25 cellular contexts compared by ENCODE assay signal in genomic region chr11:66628061-66628603, GRCh38. TPM values are rescaled to one million over a fixed set of nuclear protein-coding genes. Genes with fewer than 3 reads are reported as not detected.
DNase-seq lines count a peak whose midpoint lies in the region; ATAC-seq, FAIRE-seq and TF ChIP-seq lines count a peak whose summit lies in the region.
"Had no signal": no experiment of that assay in that cellular context is flagged by ENCODE, and none has a peak within 500 bp of the region (broad histone marks: within the 10 kb centered on the region; RNA-seq: fewer than 3 reads in every experiment).

No MANE protein-coding gene starts in this region.

- H3K4me1 ChIP-seq in cardiac muscle cell (ENCODE audit: low read depth) (no peaks in the 10 kb centered on the region), K562 (replicated peaks in 1 of 2; ENCODE audit: control insufficient read depth in 2 of 2, insufficient read depth in 2 of 2, low read length in 2 of 2) (peaks cover 0 to 16% of the 10 kb centered on the region in 2 experiments; a peak in 2 of 5 replicates)

- no peak for DNase-seq in cardiac muscle cell (ENCODE audit: low read depth in 1 of 2, low spot score in 1 of 2)
- no peak for DNase-seq in Right ventricle myocardium inferior (ENCODE audit: missing footprints)
- DNase-seq in K562 (ENCODE audit: extremely low read depth in 1 of 4, low spot score in 3 of 4), result no peak
- no peak for DNase-seq in stimulated activated naive B cell treated with anti-CD40 and anti-IgM and Interleukin-4, amounts not matched to agents 10 μg/mL and 1 μg/mL and 100 μg/mL, for 72 hours
- no peak for DNase-seq in NCI-H2171 treated with DMSO at 0.1 percent for 48 hours (lab: John Stamatoyannopoulos, UW)
- DNase-seq in CD1c-positive myeloid dendritic cell (ENCODE audit: extremely low spot score), result no peak
- DNase-seq: activated CD8-positive, alpha-beta memory T cell treated with anti-CD3 and anti-CD28 coated beads for 24 hours; anterior cingulate cortex; cerebellar nuclear complex; DMS79; effector CD4-positive, alpha-beta T cell; GM23248; left ventricle myocardium superior; mucosa of descending colon; NCI-H1105; NCI-H2081 treated with DMSO at 0.1 percent for 48 hours; NCI-H510A treated with DMSO at 0.1 percent for 48 hours; Right ventricle myocardium superior; stimulated activated CD4-positive, alpha-beta T cell treated with anti-CD3 and anti-CD28 coated beads, Interleukin-15, amount 100 ng/mL, for 24 hours; stimulated activated naive CD4-positive, alpha-beta T cell; T-helper 1 cell; transverse colon; WERI-Rb-1 had no signal

- no peak overlapping the region for H2AFZ ChIP-seq in K562 (ENCODE audit: low read depth, low read length)
- H2AFZ ChIP-seq: GM23248 had no signal

- peaks cover 34 to 75% of the 10 kb centered on the region in 2 donors for H3K4me1 Mint-ChIP-seq in stimulated activated naive B cell treated with anti-CD40 and anti-IgM and Interleukin-4, amounts not matched to agents 10 μg/mL and 1 μg/mL and 100 μg/mL, for 72 hours
- H3K4me1 Mint-ChIP-seq: CD14-positive monocyte had no signal

- H3K27ac ChIP-seq in cardiac muscle cell (peak overlapping the region; percentile 28), K562 (ENCODE audit: extremely low read depth, low read depth, low read length) (no peak overlapping the region)
- H3K27ac ChIP-seq: GM23248, transverse colon, WERI-Rb-1 had no signal

- FAIRE-seq in K562 (lab: Jason Lieb, UNC), result no peak

- H4K20me1 ChIP-seq in K562 (replicated peaks; ENCODE audit: control insufficient read depth, insufficient read depth, low read length), result peaks cover 28% of the 10 kb centered on the region

- peak; percentile 56; the same call in 1 of the 2 replicates for TF ChIP-seq POLR2A in K562 (conservative IDR thresholded peaks at IDR 0.05)

- H3K4me3 Mint-ChIP-seq in stimulated activated naive B cell treated with anti-CD40 and anti-IgM and Interleukin-4, amounts not matched to agents 10 μg/mL and 1 μg/mL and 100 μg/mL, for 72 hours, result no peak overlapping the region
- H3K4me3 Mint-ChIP-seq: CD14-positive monocyte had no signal

- no peaks in the 10 kb centered on the region for H3K9me3 ChIP-seq in cardiac muscle cell (ENCODE audit: low read depth)
- no peaks in the 10 kb centered on the region for H3K9me3 ChIP-seq in K562 (replicated peaks; ENCODE audit: control insufficient read depth, insufficient read depth, low read depth, low read length)
- H3K9me3 ChIP-seq: mucosa of descending colon, right atrium auricular region, transverse colon had no signal

- TSS peak; percentile 2 for BruUV-seq in K562 (replicated peaks; lab: Mats Ljungman, UMichigan)

- H3K27me3 ChIP-seq in cardiac muscle cell, result no peaks in the 10 kb centered on the region
- no peaks in the 10 kb centered on the region for H3K27me3 ChIP-seq in K562 (ENCODE audit: control insufficient read depth in 2 of 2, insufficient read depth in 2 of 2, low read length in 2 of 2)
- H3K27me3 ChIP-seq: right atrium auricular region, transverse colon had no signal

- 92% methylated on average over 7 of the region's 7 CpGs for WGBS in K562 (ENCODE audit: insufficient coverage, low coverage, missing lambda C conversion rate)

- in situ Hi-C loops in K562 (cut with MboI), result no loop called here

- H3K79me2 ChIP-seq in K562 (ENCODE audit: control insufficient read depth, insufficient read depth, low read length), result peaks cover 99% of the 10 kb centered on the region

- intact Hi-C loops in Right ventricle myocardium inferior (cut with DNase I), result no loop called here
- intact Hi-C loops in K562 (cut with micrococcal nuclease), result no loop called here

- H3K27me3 Mint-ChIP-seq in stimulated activated naive B cell treated with anti-CD40 and anti-IgM and Interleukin-4, amounts not matched to agents 10 μg/mL and 1 μg/mL and 100 μg/mL, for 72 hours, result no peaks in the 10 kb centered on the region

- POLR2A ChIA-PET in K562 (lab: Yijun Ruan, JAX), result interaction anchor here (1.0 to 26.4 kb wide), 5 partner anchors 6 to 218 kb away, joined by 3 to 387 read pairs (median 5); partner anchors contain the start of genes RBM14 and RBM4

- H3K27ac Mint-ChIP-seq in stimulated activated naive B cell treated with anti-CD40 and anti-IgM and Interleukin-4, amounts not matched to agents 10 μg/mL and 1 μg/mL and 100 μg/mL, for 72 hours, result peak overlapping the region; percentile 37

- no peak overlapping the region for H3K4me2 ChIP-seq in K562 (ENCODE audit: insufficient read depth, low read length)

- no peak for TF ChIP-seq RAD21 in K562 (CRISPR knock-in tag; conservative IDR thresholded peaks at IDR 0.05 in 1 of 2, IDR thresholded peaks at IDR 0.05 in 1 of 2)

- peaks cover 59% of the 10 kb centered on the region for H3K36me3 ChIP-seq in cardiac muscle cell
- peaks cover 93% of the 10 kb centered on the region for H3K36me3 ChIP-seq in K562 (ENCODE audit: control insufficient read depth, insufficient read depth, low read length)

- H3K9me3 Mint-ChIP-seq in stimulated activated naive B cell treated with anti-CD40 and anti-IgM and Interleukin-4, amounts not matched to agents 10 μg/mL and 1 μg/mL and 100 μg/mL, for 72 hours, result no peaks in the 10 kb centered on the region
- H3K9me3 Mint-ChIP-seq: CD14-positive monocyte had no signal

- peaks cover 49 to 77% of the 10 kb centered on the region in 2 donors for H3K36me3 Mint-ChIP-seq in stimulated activated naive B cell treated with anti-CD40 and anti-IgM and Interleukin-4, amounts not matched to agents 10 μg/mL and 1 μg/mL and 100 μg/mL, for 72 hours

- no peak overlapping the region for H3K4me3 ChIP-seq in cardiac muscle cell
- H3K4me3 ChIP-seq in K562, result no peak overlapping the region
- H3K4me3 ChIP-seq: GM23248, mucosa of descending colon, right atrium auricular region, transverse colon had no signal

- no peak for TF ChIP-seq EP300 in K562 (IDR thresholded peaks at IDR 0.05; ENCODE audit: low read length)

- no peak for TF ChIP-seq CTCF in cardiac muscle cell (IDR thresholded peaks at IDR 0.05; ENCODE audit: low read depth, low read length)
- no peak for TF ChIP-seq CTCF in K562 (IDR thresholded peaks at IDR 0.05 in 2 of 3, conservative IDR thresholded peaks at IDR 0.05 in 1 of 3; ENCODE audit: insufficient read depth in 2 of 3, low read depth in 1 of 3, low read length in 3 of 3)

- ATAC-seq in Right ventricle myocardium inferior, result no peak
- peak; percentile 3; the same call in 1 of the 3 replicates for ATAC-seq in K562
- ATAC-seq in stimulated activated naive B cell treated with anti-CD40 and anti-IgM and Interleukin-4, amounts not matched to agents 10 μg/mL and 1 μg/mL and 100 μg/mL, for 72 hours (replicated peaks), result no peak
- ATAC-seq: left ventricle myocardium superior, mucosa of descending colon had no signal

- H3K9ac ChIP-seq in K562 (ENCODE audit: insufficient read depth in 1 of 2, low read depth in 2 of 2, low read length in 2 of 2), result no peak overlapping the region
- H3K9ac ChIP-seq: GM23248 had no signal

- no peaks in the 10 kb centered on the region for H3K9me1 ChIP-seq in K562 (ENCODE audit: control insufficient read depth, insufficient read depth, low read length)

- CTCF ChIA-PET in K562 (lab: Yijun Ruan, JAX; ENCODE audit: low intra/inter-chr PET ratio), result no interaction called here

RNA-seq across cellular contexts. Expression of gene RBM4, which starts 10.4 kb away (rescaled TPM):
- total RNA-seq in cardiac muscle cell (142 and 146 TPM in 2 replicates), Right ventricle myocardium inferior (72.1 TPM), K562 (2014; rRNA removed) (81.6 and 109 TPM in 2 replicates), K562 (2014; rRNA removed; fragmentation: Illumina TruSeq; extraction: Trizol) (118 and 120 TPM in 2 replicates), K562 (2015; rRNA removed; fragmentation: Illumina TruSeq; extraction: Trizol) (111 and 112 TPM in 2 replicates), K562 (2021) (116 and 120 TPM in 2 replicates)
- polyA plus RNA-seq in cardiac muscle cell (206 and 241 TPM in 2 replicates), K562 (2011; rRNA removed) (177 and 207 TPM in 2 replicates), K562 (2014; fragmentation: Illumina TruSeq; extraction: Trizol) (115 and 122 TPM in 2 replicates), K562 (2014; fragmentation: Nextera tagmentation; extraction: Ambion mirVana) (100 to 1,000 TPM; 223 to 233 TPM), K562 (2014; rRNA removed) (131 and 146 TPM in 2 replicates)
- total RNA-seq in K562 (2011; cell fraction: chromatin; rRNA removed; ENCODE audit: low replicate concordance), result 223 and 345 TPM in 2 replicates
- total RNA-seq in K562 (2011; cell fraction: nucleolus; rRNA removed), result 143 and 146 TPM in 2 replicates
- 228 and 300 TPM in 2 replicates for total RNA-seq in K562 (2011; cell fraction: nucleoplasm; rRNA removed)
- 239 and 259 TPM in 2 replicates for polyA plus RNA-seq in K562 (2011; cell fraction: cytosol; rRNA removed)
- polyA plus RNA-seq in K562 (2011; cell fraction: nucleus; rRNA removed), result 128 and 204 TPM in 2 replicates
- polyA plus RNA-seq in K562 (2012), result 109 and 163 TPM in 2 replicates
- 352 and 358 TPM in 2 replicates for polyA minus RNA-seq in K562 (2011; rRNA and poly(A)+ RNA removed)
- 50.7 and 53.3 TPM in 2 replicates for polyA minus RNA-seq in K562 (2011; cell fraction: cytosol; rRNA and poly(A)+ RNA removed)
- 67.7 and 120 TPM in 2 replicates for polyA minus RNA-seq in K562 (2011; cell fraction: nucleus; rRNA and poly(A)+ RNA removed)

RNA-seq across cellular contexts. Expression of gene RBM14, which starts 11.7 kb away (rescaled TPM):
- total RNA-seq in cardiac muscle cell (74.6 and 90.6 TPM in 2 replicates), Right ventricle myocardium inferior (30.1 TPM), K562 (2014; rRNA removed) (50.3 and 67.3 TPM in 2 replicates), K562 (2014; rRNA removed; fragmentation: Illumina TruSeq; extraction: Trizol) (39.7 and 42.5 TPM in 2 replicates), K562 (2015; rRNA removed; fragmentation: Illumina TruSeq; extraction: Trizol) (42.6 and 46.2 TPM in 2 replicates), K562 (2021) (131 and 141 TPM in 2 replicates)
- polyA plus RNA-seq in cardiac muscle cell (95.2 and 111 TPM in 2 replicates), K562 (2011; rRNA removed) (23.3 and 46.7 TPM in 2 replicates), K562 (2014; fragmentation: Illumina TruSeq; extraction: Trizol) (44.8 and 57.8 TPM in 2 replicates), K562 (2014; fragmentation: Nextera tagmentation; extraction: Ambion mirVana) (1 to 10 TPM; 5.5 to 8.9 TPM), K562 (2014; rRNA removed) (48.6 and 50.6 TPM in 2 replicates)
- total RNA-seq in K562 (2011; cell fraction: chromatin; rRNA removed; ENCODE audit: low replicate concordance), result 275 and 353 TPM in 2 replicates
- 200 and 204 TPM in 2 replicates for total RNA-seq in K562 (2011; cell fraction: nucleolus; rRNA removed)
- 221 and 253 TPM in 2 replicates for total RNA-seq in K562 (2011; cell fraction: nucleoplasm; rRNA removed)
- 41.1 and 79.3 TPM in 2 replicates for polyA plus RNA-seq in K562 (2011; cell fraction: cytosol; rRNA removed)
- 74.4 and 101 TPM in 2 replicates for polyA plus RNA-seq in K562 (2011; cell fraction: nucleus; rRNA removed)
- polyA plus RNA-seq in K562 (2012), result 52.3 and 93.5 TPM in 2 replicates
- 26.5 and 27.7 TPM in 2 replicates for polyA minus RNA-seq in K562 (2011; rRNA and poly(A)+ RNA removed)
- polyA minus RNA-seq in K562 (2011; cell fraction: cytosol; rRNA and poly(A)+ RNA removed), result 54.7 and 65.2 TPM in 2 replicates
- 47.8 and 57.0 TPM in 2 replicates for polyA minus RNA-seq in K562 (2011; cell fraction: nucleus; rRNA and poly(A)+ RNA removed)

RNA-seq across cellular contexts. Expression of gene CCS, which starts 35.1 kb away (rescaled TPM):
- total RNA-seq in cardiac muscle cell (73.1 and 86.6 TPM in 2 replicates), Right ventricle myocardium inferior (23.5 TPM), K562 (2014; rRNA removed) (28.3 and 31.0 TPM in 2 replicates), K562 (2014; rRNA removed; fragmentation: Illumina TruSeq; extraction: Trizol) (14.1 and 15.9 TPM in 2 replicates), K562 (2015; rRNA removed; fragmentation: Illumina TruSeq; extraction: Trizol) (23.3 and 26.8 TPM in 2 replicates), K562 (2021) (30.5 and 31.6 TPM in 2 replicates)
- polyA plus RNA-seq in cardiac muscle cell (117 and 153 TPM in 2 replicates), K562 (2011; rRNA removed) (33.1 and 47.0 TPM in 2 replicates), K562 (2014; fragmentation: Illumina TruSeq; extraction: Trizol) (18.7 and 23.7 TPM in 2 replicates), K562 (2014; fragmentation: Nextera tagmentation; extraction: Ambion mirVana) (1 to 10 TPM; 1.1 to 3.0 TPM), K562 (2014; rRNA removed) (46.6 and 46.8 TPM in 2 replicates)
- total RNA-seq in K562 (2011; cell fraction: chromatin; rRNA removed; ENCODE audit: low replicate concordance), result 99.9 and 207 TPM in 2 replicates
- 128 and 140 TPM in 2 replicates for total RNA-seq in K562 (2011; cell fraction: nucleolus; rRNA removed)
- 100 and 106 TPM in 2 replicates for total RNA-seq in K562 (2011; cell fraction: nucleoplasm; rRNA removed)
- 37.8 and 37.9 TPM in 2 replicates for polyA plus RNA-seq in K562 (2011; cell fraction: cytosol; rRNA removed)
- polyA plus RNA-seq in K562 (2011; cell fraction: nucleus; rRNA removed), result 174 and 231 TPM in 2 replicates
- polyA plus RNA-seq in K562 (2012), result 35.9 and 57.0 TPM in 2 replicates
- polyA minus RNA-seq in K562 (2011; rRNA and poly(A)+ RNA removed), result 16.0 and 18.3 TPM in 2 replicates
- polyA minus RNA-seq in K562 (2011; cell fraction: cytosol; rRNA and poly(A)+ RNA removed), result 15.1 and 19.8 TPM in 2 replicates
- 27.5 and 28.9 TPM in 2 replicates for polyA minus RNA-seq in K562 (2011; cell fraction: nucleus; rRNA and poly(A)+ RNA removed)

RNA-seq across cellular contexts. Expression of gene CCDC87, which starts 35.3 kb away (rescaled TPM):
- total RNA-seq in cardiac muscle cell (2.7 and 3.9 TPM in 2 replicates), Right ventricle myocardium inferior (0.27 TPM), K562 (2014; rRNA removed) (0.09 and 0.33 TPM in 2 replicates), K562 (2014; rRNA removed; fragmentation: Illumina TruSeq; extraction: Trizol) (0.13 and 0.18 TPM in 2 replicates), K562 (2015; rRNA removed; fragmentation: Illumina TruSeq; extraction: Trizol) (0.25 and 0.30 TPM in 2 replicates), K562 (2021) (0.40 and 0.44 TPM in 2 replicates)
- polyA plus RNA-seq in cardiac muscle cell (1.2 and 4.8 TPM in 2 replicates), K562 (2011; rRNA removed) (0.06 and 0.12 TPM in 2 replicates), K562 (2014; fragmentation: Illumina TruSeq; extraction: Trizol) (0.12 and 0.33 TPM in 2 replicates), K562 (2014; fragmentation: Nextera tagmentation; extraction: Ambion mirVana) (under 1 TPM in 1 of 2 experiments, not detected in 1; 0.03 TPM), K562 (2014; rRNA removed) (0.12 TPM in 1 of 2 replicates, not detected in the other)
- total RNA-seq in K562 (2011; cell fraction: chromatin; rRNA removed; ENCODE audit: low replicate concordance), result 1.0 and 1.9 TPM in 2 replicates
- 1.3 and 1.7 TPM in 2 replicates for total RNA-seq in K562 (2011; cell fraction: nucleolus; rRNA removed)
- 0.99 and 1.4 TPM in 2 replicates for total RNA-seq in K562 (2011; cell fraction: nucleoplasm; rRNA removed)
- 0.09 and 0.10 TPM in 2 replicates for polyA plus RNA-seq in K562 (2011; cell fraction: cytosol; rRNA removed)
- polyA plus RNA-seq in K562 (2011; cell fraction: nucleus; rRNA removed), result 0.18 and 0.26 TPM in 2 replicates
- polyA plus RNA-seq in K562 (2012), result 0.11 and 0.20 TPM in 2 replicates
- 0.21 and 0.32 TPM in 2 replicates for polyA minus RNA-seq in K562 (2011; rRNA and poly(A)+ RNA removed)
- polyA minus RNA-seq in K562 (2011; cell fraction: cytosol; rRNA and poly(A)+ RNA removed), result 0.46 TPM in 1 of 2 replicates, not detected in the other
- 0.40 and 1.00 TPM in 2 replicates for polyA minus RNA-seq in K562 (2011; cell fraction: nucleus; rRNA and poly(A)+ RNA removed)
- polyA plus RNA-seq: CD14-positive monocyte had no signal

RNA-seq across cellular contexts. Expression of gene RBM4B, which starts 49.6 kb away (rescaled TPM):
- total RNA-seq in cardiac muscle cell (25.7 and 30.2 TPM in 2 replicates), Right ventricle myocardium inferior (14.0 TPM), K562 (2014; rRNA removed) (14.6 and 16.1 TPM in 2 replicates), K562 (2014; rRNA removed; fragmentation: Illumina TruSeq; extraction: Trizol) (18.8 and 19.9 TPM in 2 replicates), K562 (2015; rRNA removed; fragmentation: Illumina TruSeq; extraction: Trizol) (23.3 and 23.8 TPM in 2 replicates), K562 (2021) (16.9 and 17.8 TPM in 2 replicates)
- polyA plus RNA-seq in cardiac muscle cell (62.3 and 62.6 TPM in 2 replicates), K562 (2011; rRNA removed) (39.5 and 39.9 TPM in 2 replicates), K562 (2014; fragmentation: Illumina TruSeq; extraction: Trizol) (22.4 and 23.7 TPM in 2 replicates), K562 (2014; fragmentation: Nextera tagmentation; extraction: Ambion mirVana) (10 to 100 TPM; 29.7 to 32.3 TPM), K562 (2014; rRNA removed) (31.7 and 33.0 TPM in 2 replicates)
- total RNA-seq in K562 (2011; cell fraction: chromatin; rRNA removed; ENCODE audit: low replicate concordance), result 71.9 and 81.9 TPM in 2 replicates
- total RNA-seq in K562 (2011; cell fraction: nucleolus; rRNA removed), result 44.4 and 49.7 TPM in 2 replicates
- total RNA-seq in K562 (2011; cell fraction: nucleoplasm; rRNA removed), result 60.9 and 75.6 TPM in 2 replicates
- polyA plus RNA-seq in K562 (2011; cell fraction: cytosol; rRNA removed), result 21.2 and 30.5 TPM in 2 replicates
- polyA plus RNA-seq in K562 (2011; cell fraction: nucleus; rRNA removed), result 108 and 136 TPM in 2 replicates
- 19.0 and 22.8 TPM in 2 replicates for polyA plus RNA-seq in K562 (2012)
- polyA minus RNA-seq in K562 (2011; rRNA and poly(A)+ RNA removed), result 25.3 and 29.5 TPM in 2 replicates
- 7.0 and 8.5 TPM in 2 replicates for polyA minus RNA-seq in K562 (2011; cell fraction: cytosol; rRNA and poly(A)+ RNA removed)
- polyA minus RNA-seq in K562 (2011; cell fraction: nucleus; rRNA and poly(A)+ RNA removed), result 18.6 and 29.1 TPM in 2 replicates
